ENCODE assay signal across 8 cellular contexts in the genomic region with DNA sequence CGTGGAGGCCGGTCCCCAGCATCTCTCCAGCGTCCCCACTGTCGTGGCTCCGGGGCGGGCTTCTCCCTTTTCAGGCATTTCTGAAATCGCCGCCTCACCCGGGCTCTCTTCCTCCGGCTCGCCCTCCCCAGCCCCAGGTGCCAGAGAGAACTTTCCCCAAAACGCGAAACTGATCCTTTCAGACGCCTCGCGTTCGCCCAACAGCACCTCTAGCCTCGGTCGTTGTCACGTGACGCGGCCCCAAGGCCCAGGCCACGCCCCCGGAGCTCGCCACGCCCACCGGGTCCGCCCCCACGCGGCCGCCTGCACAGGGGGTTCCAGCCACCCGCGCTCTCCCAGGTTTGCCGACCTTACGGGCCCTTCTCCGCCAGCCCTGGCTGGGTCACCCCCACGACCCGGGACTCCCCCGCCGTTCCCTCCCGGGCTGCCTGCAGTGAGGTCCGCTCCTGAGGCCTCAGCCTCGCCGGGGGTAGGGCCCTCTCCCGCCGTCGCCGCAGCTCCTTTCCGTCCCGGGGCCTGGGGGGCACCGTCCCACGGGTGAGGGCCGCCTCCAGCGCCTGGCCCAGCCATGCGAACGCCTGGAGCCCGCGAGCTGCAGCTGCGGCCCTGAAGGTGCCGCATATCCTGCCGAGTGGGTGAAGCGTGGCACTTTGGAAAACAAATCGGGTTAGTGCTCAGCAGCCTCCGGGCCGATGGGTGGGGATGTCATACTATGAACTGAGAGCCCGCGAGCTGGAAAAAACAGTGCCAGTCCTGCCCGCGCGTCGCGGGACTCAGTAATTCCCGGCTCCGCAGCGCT.
DNase-seq lines count a peak whose midpoint lies in the region; ATAC-seq and TF ChIP-seq lines count a peak whose summit lies in the region.

No MANE protein-coding gene starts in this region.

- peak; percentile 93 for DNase-seq in COLO829 (ENCODE audit: low spot score)
- DNase-seq in NOMO-1 treated with dmso at 0.1 percent for 144 hours (lab: John Stamatoyannopoulos, UW; ENCODE audit: unreplicated experiment) = peak; percentile 62
- peak; percentile 93 for DNase-seq in activated T-cell treated with anti-CD3 and anti-CD28 coated beads for 1 hour (ENCODE audit: low read depth)
- DNase-seq in erythroblast (lab: John Stamatoyannopoulos, UW) = peak; percentile 85 to 90
- DNase-seq in stimulated activated CD8-positive, alpha-beta memory T cell treated with anti-CD3 and anti-CD28 coated beads, Interleukin-7, amount 100 ng/mL, for 24 hours (ENCODE audit: low read depth) = peak; percentile 91

- H3K4me1 ChIP-seq in mucosa of stomach (ENCODE audit: control insufficient read depth, insufficient read depth, low read length) = peaks cover 6% of the 10 kb centered on the region

- H3K27me3 ChIP-seq in mucosa of stomach (ENCODE audit: control insufficient read depth, insufficient read depth, low read length) = no peaks in the 10 kb centered on the region

- H3K4me3 ChIP-seq in mucosa of stomach (ENCODE audit: low read length) = peak overlapping the region; percentile 67

- no peaks in the 10 kb centered on the region for H3K9me3 ChIP-seq in mucosa of stomach (ENCODE audit: control insufficient read depth, low read length)

- ATAC-seq in GM19438 (IDR thresholded peaks at IDR 0.05; ENCODE audit: low read depth, unreplicated experiment) (peak; percentile 93), HG03558 (IDR thresholded peaks at IDR 0.05; ENCODE audit: extremely low read depth, unreplicated experiment) (peak; percentile 85)

- no peaks in the 10 kb centered on the region for H3K36me3 ChIP-seq in mucosa of stomach (ENCODE audit: control insufficient read depth, insufficient read depth, low read length)

- peak overlapping the region; percentile 76 for H3K9ac ChIP-seq in mucosa of stomach (ENCODE audit: low read length)

- TF ChIP-seq POLR2A in erythroblast (IDR thresholded peaks at IDR 0.05; ENCODE audit: low read length) = peak; percentile 13

Comparison
In these comparisons a context has a peak if more than half of its experiments do, and no peak if none do; other contexts are left out.
1. Peak in every context shown above with its lines: DNase-seq, ATAC-seq and H3K4me3 ChIP-seq.